Comparison of ENCODE assay signal across 1 cellular context in the genomic region with DNA sequence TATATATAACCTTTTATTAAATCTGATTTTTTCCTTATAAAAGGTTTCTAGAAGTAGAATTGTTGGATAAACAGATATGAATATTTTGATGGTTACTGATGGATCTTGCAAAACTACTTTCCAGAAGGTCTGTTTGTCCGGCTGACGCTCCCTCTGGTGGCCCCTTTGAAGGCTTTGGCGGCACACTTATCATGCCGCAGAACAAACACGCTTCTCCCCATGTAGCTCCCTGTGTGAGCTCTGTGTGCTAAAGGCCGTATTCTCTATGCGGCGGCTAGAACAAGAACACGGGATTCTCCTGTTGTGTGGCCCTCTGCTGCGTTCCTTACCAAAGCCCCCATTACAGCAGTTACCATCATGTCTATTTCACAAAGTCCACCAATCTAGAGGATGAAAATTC.
TF ChIP-seq lines count a peak whose summit lies in the region.

No MANE protein-coding gene starts in this region.

TF ChIP-seq in IMR-90, 13 proteins besides CTCF, POLR2A, EP300 and RAD21:
- TF ChIP-seq CEBPB (IDR thresholded peaks at IDR 0.05; ENCODE audit: low read depth, low read length) = no peak
- TF ChIP-seq RCOR1 (IDR thresholded peaks at IDR 0.05; ENCODE audit: insufficient replicate concordance, low read length) = no peak
- no peak for TF ChIP-seq NFE2L2 (IDR thresholded peaks at IDR 0.05; ENCODE audit: low read depth, low read length)
- no peak for TF ChIP-seq SMC3 (IDR thresholded peaks at IDR 0.05; ENCODE audit: low read depth, low read length)
- TF ChIP-seq MAFK (IDR thresholded peaks at IDR 0.05; ENCODE audit: low read depth, low read length) = no peak
- TF ChIP-seq, protein P1, sequence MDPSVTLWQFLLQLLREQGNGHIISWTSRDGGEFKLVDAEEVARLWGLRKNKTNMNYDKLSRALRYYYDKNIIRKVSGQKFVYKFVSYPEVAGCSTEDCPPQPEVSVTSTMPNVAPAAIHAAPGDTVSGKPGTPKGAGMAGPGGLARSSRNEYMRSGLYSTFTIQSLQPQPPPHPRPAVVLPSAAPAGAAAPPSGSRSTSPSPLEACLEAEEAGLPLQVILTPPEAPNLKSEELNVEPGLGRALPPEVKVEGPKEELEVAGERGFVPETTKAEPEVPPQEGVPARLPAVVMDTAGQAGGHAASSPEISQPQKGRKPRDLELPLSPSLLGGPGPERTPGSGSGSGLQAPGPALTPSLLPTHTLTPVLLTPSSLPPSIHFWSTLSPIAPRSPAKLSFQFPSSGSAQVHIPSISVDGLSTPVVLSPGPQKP (IDR thresholded peaks at IDR 0.05; ENCODE audit: borderline replicate concordance, low read depth, low read length) = no peak
- no peak for TF ChIP-seq BHLHE40 (IDR thresholded peaks at IDR 0.05; ENCODE audit: low read depth, low read length)
- no peak for TF ChIP-seq MAZ (IDR thresholded peaks at IDR 0.05; ENCODE audit: borderline replicate concordance, low read depth, low read length)
- TF ChIP-seq FOS (IDR thresholded peaks at IDR 0.05; ENCODE audit: low read depth, low read length) = no peak
- TF ChIP-seq, protein P2, sequence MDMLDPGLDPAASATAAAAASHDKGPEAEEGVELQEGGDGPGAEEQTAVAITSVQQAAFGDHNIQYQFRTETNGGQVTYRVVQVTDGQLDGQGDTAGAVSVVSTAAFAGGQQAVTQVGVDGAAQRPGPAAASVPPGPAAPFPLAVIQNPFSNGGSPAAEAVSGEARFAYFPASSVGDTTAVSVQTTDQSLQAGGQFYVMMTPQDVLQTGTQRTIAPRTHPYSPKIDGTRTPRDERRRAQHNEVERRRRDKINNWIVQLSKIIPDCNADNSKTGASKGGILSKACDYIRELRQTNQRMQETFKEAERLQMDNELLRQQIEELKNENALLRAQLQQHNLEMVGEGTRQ (IDR thresholded peaks at IDR 0.05; ENCODE audit: low read depth, low read length) = no peak
- no peak for TF ChIP-seq RFX5 (IDR thresholded peaks at IDR 0.05; ENCODE audit: low read depth, low read length)
- no peak for TF ChIP-seq CHD1 (IDR thresholded peaks at IDR 0.05; ENCODE audit: low read depth, low read length)
- no peak for TF ChIP-seq MXI1 (IDR thresholded peaks at IDR 0.05; ENCODE audit: borderline replicate concordance, low read depth, low read length)
